Comparison of ENCODE assay signal across 1 cellular context in genomic region chr1:160726498-160727391, GRCh38.
TF ChIP-seq lines count a peak whose summit lies in the region.

No MANE protein-coding gene starts in this region.

TF ChIP-seq in K562, 482 proteins besides CTCF, POLR2A, EP300 and RAD21 (continued from another document and continues in another):
- TF ChIP-seq TFE3 (CRISPR knock-in tag; IDR thresholded peaks at IDR 0.05) (no peak), HMBOX1 (IDR thresholded peaks at IDR 0.05) (peak; percentile 95), POLR2H (tag; IDR thresholded peaks at IDR 0.05; ENCODE audit: low read depth) (no peak), MEF2A (IDR thresholded peaks at IDR 0.05; ENCODE audit: control insufficient read depth, low read depth, low read length) (no peak), ZNF395 (CRISPR knock-in tag; IDR thresholded peaks at IDR 0.05) (0 out of 2 replicates have a peak, but pooled peaks have one; percentile 28), ZNF253 (CRISPR knock-in tag; conservative IDR thresholded peaks at IDR 0.05) (no peak), SLC30A9 (CRISPR knock-in tag; IDR thresholded peaks at IDR 0.05) (no peak), ZNF584 (CRISPR knock-in tag; IDR thresholded peaks at IDR 0.05; ENCODE audit: low read depth) (peak; percentile 68; the same call in 1 of the 2 replicates), POLR2AphosphoS5 (IDR thresholded peaks at IDR 0.05; ENCODE audit: control insufficient read depth, insufficient read depth, low read depth, low read length) (no peak), DDX20 (tag; IDR thresholded peaks at IDR 0.05; ENCODE audit: low read depth) (peak; percentile 67; the same call in 1 of the 2 replicates), ZNF12 (CRISPR knock-in tag; IDR thresholded peaks at IDR 0.05) (no peak), NR4A1 (CRISPR knock-in tag; IDR thresholded peaks at IDR 0.05) (no peak), NR4A1 (tag; IDR thresholded peaks at IDR 0.05) (no peak; the same call in none of the 2 replicates), ILK (tag; IDR thresholded peaks at IDR 0.05; ENCODE audit: borderline replicate concordance, low read depth) (0 out of 2 replicates have a peak, but pooled peaks have one; percentile 29), SP1 (CRISPR knock-in tag; IDR thresholded peaks at IDR 0.05) (no peak), KLF16 (IDR thresholded peaks at IDR 0.05) (no peak; the same call in 1 of the 2 replicates), ZNF644 (tag; IDR thresholded peaks at IDR 0.05; ENCODE audit: low read depth) (peak; percentile 75; the same call in 1 of the 2 replicates), CHD2 (IDR thresholded peaks at IDR 0.05; ENCODE audit: low read depth, low read length) (no peak), MNT (conservative IDR thresholded peaks at IDR 0.05) (0 out of 4 replicates have a peak, but pooled peaks of 1 of the 2 experiments have one; percentile 12), ZNF639 (CRISPR knock-in tag; conservative IDR thresholded peaks at IDR 0.05 in 1 of 2, IDR thresholded peaks at IDR 0.05 in 1 of 2) (peak in 1 of 2 experiments; percentile 73; a peak in 2 of 4 replicates), RAD51 (IDR thresholded peaks at IDR 0.05; ENCODE audit: borderline replicate concordance, low read depth) (no peak), CEBPZ (IDR thresholded peaks at IDR 0.05; ENCODE audit: borderline replicate concordance, low read depth, low read length) (no peak), ZNF449 (CRISPR knock-in tag; IDR thresholded peaks at IDR 0.05) (0 out of 2 replicates have a peak, but pooled peaks have one; percentile 18), DEAF1 (CRISPR knock-in tag; IDR thresholded peaks at IDR 0.05) (peak; percentile 91), WHSC1 (IDR thresholded peaks at IDR 0.05; ENCODE audit: low read length) (no peak), PTTG1 (tag; IDR thresholded peaks at IDR 0.05; ENCODE audit: low read depth) (0 out of 2 replicates have a peak, but pooled peaks have one; percentile 42), BACH1 (tag; IDR thresholded peaks at IDR 0.05) (peak; percentile 79; the same call in 1 of the 2 replicates), GABPA (tag; conservative IDR thresholded peaks at IDR 0.05; ENCODE audit: low read depth) (peak; percentile 31; the same call in 1 of the 2 replicates), ZNF699 (CRISPR knock-in tag; IDR thresholded peaks at IDR 0.05; ENCODE audit: insufficient replicate concordance) (no peak), HINFP (tag; conservative IDR thresholded peaks at IDR 0.05; ENCODE audit: low read depth) (no peak), MEF2D (tag; conservative IDR thresholded peaks at IDR 0.05; ENCODE audit: low read depth) (0 out of 2 replicates have a peak, but pooled peaks have one; percentile 6), ZNF766 (CRISPR knock-in tag; conservative IDR thresholded peaks at IDR 0.05) (peak; percentile 57; the same call in 1 of the 2 replicates), ERF (CRISPR knock-in tag; IDR thresholded peaks at IDR 0.05) (no peak), ATF4 (CRISPR knock-in tag; IDR thresholded peaks at IDR 0.05) (no peak), TRIM28 (IDR thresholded peaks at IDR 0.05) (no peak), LEF1 (IDR thresholded peaks at IDR 0.05) (peak; percentile 42; the same call in 1 of the 2 replicates), PHTF2 (CRISPR knock-in tag; IDR thresholded peaks at IDR 0.05) (no peak), RBBP5 (IDR thresholded peaks at IDR 0.05; ENCODE audit: borderline replicate concordance, insufficient read depth, low read length, poor library complexity, severe bottlenecking) (no peak), RB1 (IDR thresholded peaks at IDR 0.05; ENCODE audit: low read depth) (peak; percentile 40), ZNF740 (CRISPR knock-in tag; IDR thresholded peaks at IDR 0.05) (no peak), ZNF740 (tag; IDR thresholded peaks at IDR 0.05) (peak in 1 of 2 experiments; percentile 13; a peak in 1 of 4 replicates), SMARCA5 (IDR thresholded peaks at IDR 0.05) (no peak), YBX1 (IDR thresholded peaks at IDR 0.05) (no peak)
